ENCODE assay signal across 10 cellular contexts in the genomic region with DNA sequence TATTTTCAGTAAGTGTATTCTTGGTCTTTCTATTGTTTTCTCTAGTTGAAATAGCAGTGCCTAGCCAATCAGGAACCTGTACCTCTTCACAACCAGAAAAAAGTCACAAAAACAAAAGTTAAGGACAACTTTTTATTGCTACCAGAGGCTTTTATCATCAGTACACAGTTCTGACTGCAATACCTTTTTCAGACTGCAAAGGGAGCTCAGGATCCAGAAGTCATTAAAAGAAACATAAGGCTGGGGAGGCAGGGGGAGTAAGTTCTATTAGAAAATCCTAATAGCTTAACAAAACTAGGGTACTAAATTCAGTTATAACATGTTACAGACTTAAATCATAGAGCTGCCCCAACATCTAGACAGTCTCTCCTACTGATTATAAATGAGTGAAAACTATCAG. TPM values are rescaled to one million over a fixed set of nuclear protein-coding genes. Genes with fewer than 3 reads are reported as not detected.
DNase-seq lines count a peak whose midpoint lies in the region; ATAC-seq and TF ChIP-seq lines count a peak whose summit lies in the region.
"Had no signal": no experiment of that assay in that cellular context is flagged by ENCODE, and none has a peak within 500 bp of the region (broad histone marks: within the 10 kb centered on the region; RNA-seq: fewer than 3 reads in every experiment).

No MANE protein-coding gene starts in this region.

- H3K27me3 ChIP-seq in tibial nerve = no peaks in the 10 kb centered on the region

- DNase-seq in activated CD4-positive, alpha-beta T cell treated with anti-CD3 and anti-CD28 coated beads for 36 hours = no peak
- DNase-seq in activated CD4-positive, alpha-beta T cell treated with anti-CD3 and anti-CD28 coated beads, Interleukin-2, amount 50 U/mL, for 4 hours = no peak
- DNase-seq in RWPE1 (ENCODE audit: low spot score) (peak; percentile 16), fibroblast of pulmonary artery (ENCODE audit: low read depth) (peak; percentile 43), tibial nerve (ENCODE audit: low spot score in 2 of 2) (no peak), NCI-H2029 (lab: John Stamatoyannopoulos, UW) (no peak), mucosa of descending colon (no peak)

- H3K4me3 ChIP-seq in fibroblast of pulmonary artery (replicated peaks; ENCODE audit: low read depth, low read length) = no peak overlapping the region
- no peak overlapping the region for H3K4me3 ChIP-seq in tibial nerve
- H3K4me3 ChIP-seq in mucosa of descending colon = no peak overlapping the region

- H3K36me3 ChIP-seq in tibial nerve (peaks cover 0 to 39% (median 8%) of the 10 kb centered on the region in 3 donors), mucosa of descending colon (ENCODE audit: low read depth) (no peaks in the 10 kb centered on the region)

- no peaks in the 10 kb centered on the region for H3K27me3 Mint-ChIP-seq in activated CD4-positive, alpha-beta T cell treated with anti-CD3 and anti-CD28 coated beads for 36 hours
- H3K27me3 Mint-ChIP-seq: brain had no signal

- intact Hi-C loops in activated CD4-positive, alpha-beta T cell treated with anti-CD3 and anti-CD28 coated beads for 36 hours (cut with DNase I, micrococcal nuclease) = loop anchor here in 1 of 2 experiments (1.0 kb wide), 1 partner anchor 156 kb away; no protein-coding TSS in a partner anchor
- intact Hi-C loops in mucosa of descending colon (cut with DNase I, micrococcal nuclease) = no loop called here

- peak; percentile 34 for ATAC-seq in activated CD4-positive, alpha-beta T cell treated with anti-CD3 and anti-CD28 coated beads for 36 hours
- no peak for ATAC-seq in mucosa of descending colon
- no peak for ATAC-seq in HG03520 (IDR thresholded peaks at IDR 0.05; ENCODE audit: unreplicated experiment)

- peak; percentile 18; the same call in 1 of the 2 replicates for TF ChIP-seq CTCF in RWPE1 (conservative IDR thresholded peaks at IDR 0.05; ENCODE audit: low read depth)
- peak; percentile 44 for TF ChIP-seq CTCF in fibroblast of pulmonary artery (IDR thresholded peaks at IDR 0.05; ENCODE audit: low read length, missing control alignments)
- TF ChIP-seq CTCF in tibial nerve (IDR thresholded peaks at IDR 0.05) = peak in 4 of 5 experiments; percentile 14 to 35 (median 21)
- TF ChIP-seq CTCF in mucosa of descending colon (IDR thresholded peaks at IDR 0.05) = no peak

- no peak for TF ChIP-seq POLR2A in tibial nerve (IDR thresholded peaks at IDR 0.05)

- H3K4me1 ChIP-seq in tibial nerve (peaks cover 0 to 17% (median 0%) of the 10 kb centered on the region in 4 donors), mucosa of descending colon (ENCODE audit: low read depth) (peaks cover 9% of the 10 kb centered on the region)

- H3K9me3 ChIP-seq in tibial nerve (no peaks in the 10 kb centered on the region), mucosa of descending colon (no peaks in the 10 kb centered on the region)

- peaks cover 11% of the 10 kb centered on the region for H3K4me1 Mint-ChIP-seq in activated CD4-positive, alpha-beta T cell treated with anti-CD3 and anti-CD28 coated beads for 36 hours

- H3K27ac ChIP-seq in RWPE1 (no peak overlapping the region), tibial nerve (no peak overlapping the region)
- H3K27ac ChIP-seq: parathyroid adenoma had no signal

- peak overlapping the region; percentile 34 for H3K27ac Mint-ChIP-seq in activated CD4-positive, alpha-beta T cell treated with anti-CD3 and anti-CD28 coated beads for 36 hours

- H3K36me3 Mint-ChIP-seq in activated CD4-positive, alpha-beta T cell treated with anti-CD3 and anti-CD28 coated beads for 36 hours (ENCODE audit: low read depth) = peaks cover 34% of the 10 kb centered on the region

- H3K9me3 Mint-ChIP-seq in activated CD4-positive, alpha-beta T cell treated with anti-CD3 and anti-CD28 coated beads for 36 hours (ENCODE audit: low read depth) = no peaks in the 10 kb centered on the region
- H3K9me3 Mint-ChIP-seq: brain had no signal

- TF ChIP-seq EP300 in tibial nerve (IDR thresholded peaks at IDR 0.05) = no peak

- CTCF ChIA-PET in activated CD4-positive, alpha-beta T cell treated with anti-CD3 and anti-CD28 coated beads for 36 hours (lab: Charles Lee) = interaction anchor here (0.7 to 5.9 kb wide), 8 partner anchors 8 to 262 kb away, joined by 3 to 52 read pairs (median 4); a partner anchor contains a TSS
- CTCF ChIA-PET in RWPE1 (lab: Yijun Ruan, JAX) = interaction anchor here (0.5 to 1.0 kb wide), 9 partner anchors 27 to 1324 kb away, joined by 3 to 5 read pairs (median 4); no protein-coding TSS in a partner anchor

- POLR2A ChIA-PET in activated CD4-positive, alpha-beta T cell treated with anti-CD3 and anti-CD28 coated beads for 36 hours (lab: Charles Lee) = no interaction called here
- POLR2A ChIA-PET in RWPE1 (lab: Yijun Ruan, JAX; ENCODE audit: low non-redundant PET) = no interaction called here

- no peak overlapping the region for H3K4me3 Mint-ChIP-seq in activated CD4-positive, alpha-beta T cell treated with anti-CD3 and anti-CD28 coated beads for 36 hours
- H3K4me3 Mint-ChIP-seq: brain had no signal

RNA-seq across cellular contexts. Expression of a gene that starts 28.8 kb away (rescaled TPM):
- total RNA-seq in activated CD4-positive, alpha-beta T cell treated with anti-CD3 and anti-CD28 coated beads for 36 hours = 100 to 1,000 TPM; 226 to 230 TPM
- total RNA-seq in tibial nerve (100 to 1,000 TPM; 186 to 259 (median 198) TPM), mucosa of descending colon (100 to 1,000 TPM; 175 to 323 (median 190) TPM)

Comparison
In these comparisons a context has a peak if more than half of its experiments do, and no peak if none do; other contexts are left out.
1. DNase-seq: peak in RWPE1 (single experiment) and fibroblast of pulmonary artery (single experiment); none in activated CD4-positive, alpha-beta T cell treated with anti-CD3 and anti-CD28 coated beads for 36 hours (single experiment), activated CD4-positive, alpha-beta T cell treated with anti-CD3 and anti-CD28 coated beads, Interleukin-2, amount 50 U/mL, for 4 hours (0 of 2), tibial nerve (0 of 2), NCI-H2029 (single experiment) and mucosa of descending colon (0 of 3).